In genomic region chr16:67806428-67807147, GRCh38 we compare ENCODE assay signal across 1 cellular context.
TF ChIP-seq lines count a peak whose summit lies in the region.

Gene RANBP10 (minus strand): TSS chr16:67806560. CDS start chr16:67806536, 24 bp downstream.
A gene with protein sequence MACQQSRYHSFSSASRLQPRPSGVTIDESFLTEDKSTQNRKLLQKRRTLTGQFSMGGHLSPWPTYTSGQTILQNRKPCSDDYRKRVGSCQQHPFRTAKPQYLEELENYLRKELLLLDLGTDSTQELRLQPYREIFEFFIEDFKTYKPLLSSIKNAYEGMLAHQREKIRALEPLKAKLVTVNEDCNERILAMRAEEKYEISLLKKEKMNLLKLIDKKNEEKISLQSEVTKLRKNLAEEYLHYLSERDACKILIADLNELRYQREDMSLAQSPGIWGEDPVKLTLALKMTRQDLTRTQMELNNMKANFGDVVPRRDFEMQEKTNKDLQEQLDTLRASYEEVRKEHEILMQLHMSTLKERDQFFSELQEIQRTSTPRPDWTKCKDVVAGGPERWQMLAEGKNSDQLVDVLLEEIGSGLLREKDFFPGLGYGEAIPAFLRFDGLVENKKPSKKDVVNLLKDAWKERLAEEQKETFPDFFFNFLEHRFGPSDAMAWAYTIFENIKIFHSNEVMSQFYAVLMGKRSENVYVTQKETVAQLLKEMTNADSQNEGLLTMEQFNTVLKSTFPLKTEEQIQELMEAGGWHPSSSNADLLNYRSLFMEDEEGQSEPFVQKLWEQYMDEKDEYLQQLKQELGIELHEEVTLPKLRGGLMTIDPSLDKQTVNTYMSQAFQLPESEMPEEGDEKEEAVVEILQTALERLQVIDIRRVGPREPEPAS (plus strand): TSS chr16:67806889. CDS start chr16:67807150, 261 bp downstream.

TF ChIP-seq in HEK293, 187 proteins besides CTCF, POLR2A, EP300 and RAD21 (continued from another document and continues in another):
- TF ChIP-seq PATZ1 (tag by site-specific recombination; IDR thresholded peaks at IDR 0.05) = peak; percentile 99
- no peak; the same call in 1 of the 2 replicates for TF ChIP-seq ZNF423 (tag by site-specific recombination; IDR thresholded peaks at IDR 0.05)
- TF ChIP-seq, protein P1, sequence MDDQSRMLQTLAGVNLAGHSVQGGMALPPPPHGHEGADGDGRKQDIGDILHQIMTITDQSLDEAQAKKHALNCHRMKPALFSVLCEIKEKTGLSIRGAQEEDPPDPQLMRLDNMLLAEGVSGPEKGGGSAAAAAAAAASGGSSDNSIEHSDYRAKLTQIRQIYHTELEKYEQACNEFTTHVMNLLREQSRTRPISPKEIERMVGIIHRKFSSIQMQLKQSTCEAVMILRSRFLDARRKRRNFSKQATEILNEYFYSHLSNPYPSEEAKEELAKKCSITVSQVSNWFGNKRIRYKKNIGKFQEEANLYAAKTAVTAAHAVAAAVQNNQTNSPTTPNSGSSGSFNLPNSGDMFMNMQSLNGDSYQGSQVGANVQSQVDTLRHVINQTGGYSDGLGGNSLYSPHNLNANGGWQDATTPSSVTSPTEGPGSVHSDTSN (CRISPR knock-in tag; IDR thresholded peaks at IDR 0.05) = no peak
- no peak for TF ChIP-seq ZNF626 (tag by site-specific recombination; IDR thresholded peaks at IDR 0.05)
- no peak for TF ChIP-seq ZNF747 (tag by site-specific recombination; IDR thresholded peaks at IDR 0.05)
- no peak for TF ChIP-seq GFI1B (tag by site-specific recombination; IDR thresholded peaks at IDR 0.05)
- TF ChIP-seq ZNF660 (tag by site-specific recombination; IDR thresholded peaks at IDR 0.05) = peak; percentile 96
- no peak for TF ChIP-seq SETDB1 (IDR thresholded peaks at IDR 0.05; ENCODE audit: insufficient read length, low read length)
- no peak for TF ChIP-seq ZNF518A (tag by site-specific recombination; conservative IDR thresholded peaks at IDR 0.05; ENCODE audit: low read depth)
- TF ChIP-seq ZNF184 (tag by site-specific recombination; IDR thresholded peaks at IDR 0.05) = no peak
- no peak for TF ChIP-seq ZNF354C (tag by site-specific recombination; IDR thresholded peaks at IDR 0.05; ENCODE audit: borderline replicate concordance, low read depth)
- TF ChIP-seq ZNF707 (tag by site-specific recombination; IDR thresholded peaks at IDR 0.05) = no peak
- TF ChIP-seq ZBTB20 (tag by site-specific recombination; IDR thresholded peaks at IDR 0.05) = no peak
- no peak for TF ChIP-seq ZNF292 (tag by site-specific recombination; IDR thresholded peaks at IDR 0.05; ENCODE audit: borderline replicate concordance, low read depth)
- TF ChIP-seq ZNF677 (tag by site-specific recombination; IDR thresholded peaks at IDR 0.05) = no peak
- no peak for TF ChIP-seq REPIN1 (tag by site-specific recombination; IDR thresholded peaks at IDR 0.05; ENCODE audit: low read depth)
- TF ChIP-seq ZNF561 (tag by site-specific recombination; IDR thresholded peaks at IDR 0.05; ENCODE audit: borderline replicate concordance) = no peak
- TF ChIP-seq, protein P2, sequence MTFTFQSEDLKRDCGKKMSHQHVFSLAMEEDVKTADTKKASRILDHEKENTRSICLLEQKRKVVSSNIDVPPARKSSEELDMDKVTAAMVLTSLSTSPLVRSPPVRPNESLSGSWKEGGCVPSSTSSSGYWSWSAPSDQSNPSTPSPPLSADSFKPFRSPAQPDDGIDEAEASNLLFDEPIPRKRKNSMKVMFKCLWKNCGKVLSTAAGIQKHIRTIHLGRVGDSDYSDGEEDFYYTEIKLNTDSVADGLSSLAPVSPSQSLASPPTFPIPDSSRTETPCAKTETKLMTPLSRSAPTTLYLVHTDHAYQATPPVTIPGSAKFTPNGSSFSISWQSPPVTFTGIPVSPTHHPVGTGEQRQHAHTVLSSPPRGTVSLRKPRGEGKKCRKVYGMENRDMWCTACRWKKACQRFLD (tag by site-specific recombination; IDR thresholded peaks at IDR 0.05) = no peak
- TF ChIP-seq GLIS1 (tag by site-specific recombination; IDR thresholded peaks at IDR 0.05) = peak; percentile 79
- TF ChIP-seq ZFP41 (tag by site-specific recombination; IDR thresholded peaks at IDR 0.05; ENCODE audit: borderline replicate concordance) = no peak
- no peak for TF ChIP-seq SCRT1 (tag by site-specific recombination; IDR thresholded peaks at IDR 0.05; ENCODE audit: borderline replicate concordance)
- TF ChIP-seq MYNN (tag by site-specific recombination; IDR thresholded peaks at IDR 0.05; ENCODE audit: borderline replicate concordance) = no peak
- 0 out of 2 replicates have a peak, but pooled peaks have one; percentile 17 for TF ChIP-seq IKZF3 (tag by site-specific recombination; IDR thresholded peaks at IDR 0.05)
- no peak for TF ChIP-seq ZNF560 (tag by site-specific recombination; IDR thresholded peaks at IDR 0.05; ENCODE audit: borderline replicate concordance)
- 0 out of 2 replicates have a peak, but pooled peaks have one; percentile 20 for TF ChIP-seq OSR2 (tag by site-specific recombination; IDR thresholded peaks at IDR 0.05)
- no peak for TF ChIP-seq BCL11B (tag by site-specific recombination; IDR thresholded peaks at IDR 0.05; ENCODE audit: low read depth)
- TF ChIP-seq ZNF76 (tag by site-specific recombination; IDR thresholded peaks at IDR 0.05; ENCODE audit: borderline replicate concordance, low read depth) = peak; percentile 99
- TF ChIP-seq ZNF555 (tag by site-specific recombination; conservative IDR thresholded peaks at IDR 0.05) = no peak
- no peak for TF ChIP-seq ELK4 (IDR thresholded peaks at IDR 0.05; ENCODE audit: borderline replicate concordance, low read depth, low read length)
- 0 out of 2 replicates have a peak, but pooled peaks have one; percentile 21 for TF ChIP-seq ZNF629 (tag by site-specific recombination; IDR thresholded peaks at IDR 0.05)
- no peak for TF ChIP-seq ZNF521 (tag by site-specific recombination; IDR thresholded peaks at IDR 0.05)
- TF ChIP-seq ZNF48 (tag by site-specific recombination; IDR thresholded peaks at IDR 0.05) = no peak
- TF ChIP-seq ZNF529 (tag by site-specific recombination; IDR thresholded peaks at IDR 0.05; ENCODE audit: insufficient replicate concordance) = no peak
- no peak for TF ChIP-seq ZNF19 (tag by site-specific recombination; IDR thresholded peaks at IDR 0.05; ENCODE audit: low read depth)
- no peak for TF ChIP-seq ZBTB6 (tag by site-specific recombination; IDR thresholded peaks at IDR 0.05)
- no peak for TF ChIP-seq ZNF549 (tag by site-specific recombination; IDR thresholded peaks at IDR 0.05)
- TF ChIP-seq, protein P3, sequence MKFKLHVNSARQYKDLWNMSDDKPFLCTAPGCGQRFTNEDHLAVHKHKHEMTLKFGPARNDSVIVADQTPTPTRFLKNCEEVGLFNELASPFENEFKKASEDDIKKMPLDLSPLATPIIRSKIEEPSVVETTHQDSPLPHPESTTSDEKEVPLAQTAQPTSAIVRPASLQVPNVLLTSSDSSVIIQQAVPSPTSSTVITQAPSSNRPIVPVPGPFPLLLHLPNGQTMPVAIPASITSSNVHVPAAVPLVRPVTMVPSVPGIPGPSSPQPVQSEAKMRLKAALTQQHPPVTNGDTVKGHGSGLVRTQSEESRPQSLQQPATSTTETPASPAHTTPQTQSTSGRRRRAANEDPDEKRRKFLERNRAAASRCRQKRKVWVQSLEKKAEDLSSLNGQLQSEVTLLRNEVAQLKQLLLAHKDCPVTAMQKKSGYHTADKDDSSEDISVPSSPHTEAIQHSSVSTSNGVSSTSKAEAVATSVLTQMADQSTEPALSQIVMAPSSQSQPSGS (tag by site-specific recombination; IDR thresholded peaks at IDR 0.05; ENCODE audit: low read depth) = no peak
- no peak for TF ChIP-seq ZNF624 (tag by site-specific recombination; IDR thresholded peaks at IDR 0.05)
- TF ChIP-seq KLF8 (tag by site-specific recombination; IDR thresholded peaks at IDR 0.05) = peak; percentile 75; the same call in 1 of the 2 replicates
- no peak for TF ChIP-seq ZNF202 (tag by site-specific recombination; IDR thresholded peaks at IDR 0.05; ENCODE audit: borderline replicate concordance)
- TF ChIP-seq, protein P4, sequence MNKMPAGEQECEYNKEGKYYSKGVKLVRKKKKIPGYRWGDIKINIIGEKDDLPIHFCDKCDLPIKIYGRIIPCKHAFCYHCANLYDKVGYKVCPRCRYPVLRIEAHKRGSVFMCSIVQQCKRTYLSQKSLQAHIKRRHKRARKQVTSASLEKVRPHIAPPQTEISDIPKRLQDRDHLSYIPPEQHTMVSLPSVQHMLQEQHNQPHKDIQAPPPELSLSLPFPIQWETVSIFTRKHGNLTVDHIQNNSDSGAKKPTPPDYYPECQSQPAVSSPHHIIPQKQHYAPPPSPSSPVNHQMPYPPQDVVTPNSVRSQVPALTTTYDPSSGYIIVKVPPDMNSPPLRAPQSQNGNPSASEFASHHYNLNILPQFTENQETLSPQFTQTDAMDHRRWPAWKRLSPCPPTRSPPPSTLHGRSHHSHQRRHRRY (tag by site-specific recombination; IDR thresholded peaks at IDR 0.05) = no peak
- TF ChIP-seq ZNF350 (tag by site-specific recombination; IDR thresholded peaks at IDR 0.05) = no peak
- no peak; the same call in 1 of the 2 replicates for TF ChIP-seq ZNF623 (tag by site-specific recombination; IDR thresholded peaks at IDR 0.05)
- no peak for TF ChIP-seq ZNF174 (tag by site-specific recombination; IDR thresholded peaks at IDR 0.05)
- TF ChIP-seq ZXDB (tag by site-specific recombination; IDR thresholded peaks at IDR 0.05) = peak; percentile 79; the same call in 1 of the 2 replicates
- TF ChIP-seq ZNF2 (tag by site-specific recombination; IDR thresholded peaks at IDR 0.05) = no peak
- TF ChIP-seq ZNF266 (tag by site-specific recombination; IDR thresholded peaks at IDR 0.05; ENCODE audit: low read depth) = no peak
